In genomic region chr17:29665480-29665807, GRCh38 we compare ENCODE assay signal across 10 cellular contexts. TPM values are rescaled to one million over a fixed set of nuclear protein-coding genes. Genes with fewer than 3 reads are reported as not detected.
DNase-seq lines count a peak whose midpoint lies in the region; ATAC-seq, FAIRE-seq and TF ChIP-seq lines count a peak whose summit lies in the region.
"Had no signal": no experiment of that assay in that cellular context is flagged by ENCODE, and none has a peak within 500 bp of the region (broad histone marks: within the 10 kb centered on the region; RNA-seq: fewer than 3 reads in every experiment).

No MANE protein-coding gene starts in this region.

- intact Hi-C loops in K562 (cut with micrococcal nuclease) (no loop called here), prostate gland (cut with DNase I) (no loop called here)

- CTCF ChIA-PET in K562 (lab: Yijun Ruan, JAX; ENCODE audit: low intra/inter-chr PET ratio) = no interaction called here

- ATAC-seq in CD4-positive, CD25-positive, alpha-beta regulatory T cell (ENCODE audit: low read depth in 2 of 2) = no peak
- ATAC-seq in K562 = no peak

- no peaks in the 10 kb centered on the region for H4K20me1 ChIP-seq in K562 (replicated peaks; ENCODE audit: control insufficient read depth, insufficient read depth, low read length)

- no peaks in the 10 kb centered on the region for H3K9me1 ChIP-seq in K562 (ENCODE audit: control insufficient read depth, insufficient read depth, low read length)

- no peak overlapping the region for H3K4me3 ChIP-seq in CD4-positive, CD25-positive, alpha-beta regulatory T cell (ENCODE audit: low read depth, low read length)
- H3K4me3 ChIP-seq in HL-60 (replicated peaks; ENCODE audit: insufficient read depth, low read length) (no peak overlapping the region), K562 (no peak overlapping the region), prostate gland (no peak overlapping the region)

- FAIRE-seq in K562 (lab: Jason Lieb, UNC) (no peak), GM12892 (lab: Jason Lieb, UNC) (no peak)

- H2AFZ ChIP-seq in K562 (ENCODE audit: low read depth, low read length) = peak overlapping the region; percentile 49

- no peaks in the 10 kb centered on the region for H3K9me3 ChIP-seq in CD4-positive, CD25-positive, alpha-beta regulatory T cell (ENCODE audit: control insufficient read depth in 2 of 2, low read length in 2 of 2)
- no peaks in the 10 kb centered on the region for H3K9me3 ChIP-seq in K562 (replicated peaks; ENCODE audit: control insufficient read depth, insufficient read depth, low read depth, low read length)
- no peaks in the 10 kb centered on the region for H3K9me3 ChIP-seq in prostate gland

- no peaks in the 10 kb centered on the region for H3K4me1 ChIP-seq in CD4-positive, CD25-positive, alpha-beta regulatory T cell (ENCODE audit: control insufficient read depth, insufficient read depth, low read length, poor library complexity, severe bottlenecking)
- peaks cover 10 to 51% of the 10 kb centered on the region in 2 experiments for H3K4me1 ChIP-seq in K562 (replicated peaks in 1 of 2; ENCODE audit: control insufficient read depth in 2 of 2, insufficient read depth in 2 of 2, low read length in 2 of 2)
- no peaks in the 10 kb centered on the region for H3K4me1 ChIP-seq in prostate gland (replicated peaks)

- no peak for TF ChIP-seq POLR2A in K562 (conservative IDR thresholded peaks at IDR 0.05)
- no peak for TF ChIP-seq POLR2A in GM12892 (IDR thresholded peaks at IDR 0.05; ENCODE audit: low read depth, low read length)
- no peak for TF ChIP-seq POLR2A in prostate gland (IDR thresholded peaks at IDR 0.05)

- H3K36me3 ChIP-seq in CD4-positive, CD25-positive, alpha-beta regulatory T cell (ENCODE audit: control insufficient read depth, insufficient read depth, low read length) = peaks cover 77% of the 10 kb centered on the region
- H3K36me3 ChIP-seq in K562 (ENCODE audit: control insufficient read depth, insufficient read depth, low read length) (peaks cover 10% of the 10 kb centered on the region; the same call in 2 of the 3 replicates), prostate gland (no peaks in the 10 kb centered on the region)

- H3K4me2 ChIP-seq in K562 (ENCODE audit: insufficient read depth, low read length) = no peak overlapping the region

- H3K27ac ChIP-seq in CD4-positive, CD25-positive, alpha-beta regulatory T cell (ENCODE audit: insufficient read depth, low read length, poor library complexity, severe bottlenecking) = no peak overlapping the region
- H3K27ac ChIP-seq in HL-60 (replicated peaks) (0 out of 2 replicates have a peak overlapping the region, but pooled peaks have one; percentile 2), K562 (ENCODE audit: extremely low read depth, low read depth, low read length) (peak overlapping the region; percentile 56), prostate gland (no peak overlapping the region)

- in situ Hi-C loops in K562 (cut with MboI) = no loop called here

- no TSS peak for BruUV-seq in K562 (replicated peaks; lab: Mats Ljungman, UMichigan)

- H3K27ac Mint-ChIP-seq in CD4-positive, CD25-positive, alpha-beta regulatory T cell = peak overlapping the region in 2 of 3 donors; percentile 8 to 43
- H3K27ac Mint-ChIP-seq in osteocyte (ENCODE audit: unreplicated experiment) = peak overlapping the region; percentile 18

- H3K9ac ChIP-seq in K562 (ENCODE audit: insufficient read depth in 1 of 2, low read depth in 2 of 2, low read length in 2 of 2) = peak overlapping the region in 1 of 2 experiments; percentile 22; a peak in 1 of 4 replicates

- peaks cover 5 to 18% (median 12%) of the 10 kb centered on the region in 4 donors for H3K4me1 Mint-ChIP-seq in CD4-positive, CD25-positive, alpha-beta regulatory T cell
- H3K4me1 Mint-ChIP-seq in osteocyte (ENCODE audit: unreplicated experiment) = peaks cover 14% of the 10 kb centered on the region

- no peak for TF ChIP-seq EP300 in K562 (IDR thresholded peaks at IDR 0.05; ENCODE audit: low read length)

- peaks cover 38% of the 10 kb centered on the region for H3K36me3 Mint-ChIP-seq in CD4-positive, CD25-positive, alpha-beta regulatory T cell
- peaks cover 25% of the 10 kb centered on the region for H3K36me3 Mint-ChIP-seq in osteocyte (ENCODE audit: unreplicated experiment)

- no peak for DNase-seq in CD4-positive, CD25-positive, alpha-beta regulatory T cell
- no peak for DNase-seq in HL-60 (ENCODE audit: low read depth in 1 of 2, low spot score in 1 of 2)
- DNase-seq in K562 (ENCODE audit: extremely low read depth in 1 of 4, low spot score in 3 of 4) = no peak
- no peak for DNase-seq in osteocyte (ENCODE audit: extremely low spot score, unreplicated experiment)
- no peak for DNase-seq in GM12892 (ENCODE audit: insufficient read length)
- DNase-seq in effector CD8-positive, alpha-beta T cell (lab: John Stamatoyannopoulos, UW) = no peak
- DNase-seq in middle frontal gyrus (ENCODE audit: extremely low spot score, low spot score) = no peak
- no peak for DNase-seq in prostate gland (ENCODE audit: low spot score)
- DNase-seq: cerebellar nuclear complex, NCI-H187 had no signal

- no peaks in the 10 kb centered on the region for H3K27me3 Mint-ChIP-seq in CD4-positive, CD25-positive, alpha-beta regulatory T cell
- H3K27me3 Mint-ChIP-seq in osteocyte (ENCODE audit: unreplicated experiment) = no peaks in the 10 kb centered on the region

- TF ChIP-seq CTCF in HL-60 (IDR thresholded peaks at IDR 0.05; ENCODE audit: insufficient read depth, low read length) = no peak
- TF ChIP-seq CTCF in K562 (IDR thresholded peaks at IDR 0.05 in 2 of 3, conservative IDR thresholded peaks at IDR 0.05 in 1 of 3; ENCODE audit: insufficient read depth in 2 of 3, low read depth in 1 of 3, low read length in 3 of 3) = no peak
- no peak for TF ChIP-seq CTCF in osteocyte (IDR thresholded peaks at IDR 0.05)
- TF ChIP-seq CTCF in prostate gland (IDR thresholded peaks at IDR 0.05) = no peak

- H3K27me3 ChIP-seq in CD4-positive, CD25-positive, alpha-beta regulatory T cell (ENCODE audit: control insufficient read depth, insufficient read depth, low read length) = no peaks in the 10 kb centered on the region
- no peaks in the 10 kb centered on the region for H3K27me3 ChIP-seq in HL-60 (ENCODE audit: insufficient read depth, poor library complexity, severe bottlenecking)
- no peaks in the 10 kb centered on the region for H3K27me3 ChIP-seq in K562 (ENCODE audit: control insufficient read depth in 2 of 2, insufficient read depth in 2 of 2, low read length in 2 of 2)
- no peaks in the 10 kb centered on the region for H3K27me3 ChIP-seq in prostate gland (replicated peaks; ENCODE audit: insufficient read depth)

- WGBS in K562 (ENCODE audit: insufficient coverage, low coverage, missing lambda C conversion rate) = 0% methylated on average over 1 of the region's 1 CpG
- 17% methylated on average over 1 of the region's 1 CpG for WGBS in prostate gland

- no peaks in the 10 kb centered on the region for H3K79me2 ChIP-seq in K562 (ENCODE audit: control insufficient read depth, insufficient read depth, low read length)

- POLR2A ChIA-PET in K562 (lab: Yijun Ruan, JAX) = interaction anchor here (0.7 to 1.3 kb wide), 5 partner anchors 9 to 50 kb away, joined by 3 to 5 read pairs (median 3); no protein-coding TSS in a partner anchor

- no peak overlapping the region for H3K4me3 Mint-ChIP-seq in CD4-positive, CD25-positive, alpha-beta regulatory T cell
- H3K4me3 Mint-ChIP-seq in osteocyte (ENCODE audit: unreplicated experiment) = no peak overlapping the region

- H3K9me3 Mint-ChIP-seq in CD4-positive, CD25-positive, alpha-beta regulatory T cell = peaks cover 0 to 4% (median 0%) of the 10 kb centered on the region in 7 donors
- H3K9me3 Mint-ChIP-seq in osteocyte (ENCODE audit: unreplicated experiment) = no peaks in the 10 kb centered on the region

- TF ChIP-seq RAD21 in K562 (CRISPR knock-in tag; conservative IDR thresholded peaks at IDR 0.05 in 1 of 2, IDR thresholded peaks at IDR 0.05 in 1 of 2) = no peak

TF ChIP-seq in K562, 482 proteins besides CTCF, POLR2A, EP300 and RAD21 (continues in another document):
- TF ChIP-seq FOSL1 (tag; conservative IDR thresholded peaks at IDR 0.05) (0 out of 2 replicates have a peak, but pooled peaks have one; percentile 14), GABPA (tag; conservative IDR thresholded peaks at IDR 0.05; ENCODE audit: low read depth) (peak; percentile 36; the same call in 1 of the 2 replicates), ILK (tag; IDR thresholded peaks at IDR 0.05; ENCODE audit: borderline replicate concordance, low read depth) (no peak), CREB1 (IDR thresholded peaks at IDR 0.05) (no peak), CREB1 (CRISPR knock-in tag; IDR thresholded peaks at IDR 0.05) (no peak), RBM39 (optimal IDR thresholded peaks at IDR 0.05; ENCODE audit: low read depth, low read length) (no peak), ZNF23 (CRISPR knock-in tag; IDR thresholded peaks at IDR 0.05) (no peak)

RNA-seq across cellular contexts. Expression of gene CORO6, which starts 42.7 kb away (rescaled TPM):
- total RNA-seq in CD4-positive, CD25-positive, alpha-beta regulatory T cell = 4.3 TPM
- polyA plus RNA-seq in CD4-positive, CD25-positive, alpha-beta regulatory T cell = under 1 TPM in 3 of 4 donors, not detected in 1; 0.15 to 0.52 (median 0.38) TPM
- 15.2 and 53.0 TPM in 2 replicates for total RNA-seq in K562 (2011; cell fraction: chromatin; rRNA removed; ENCODE audit: low replicate concordance)
- total RNA-seq in K562 (2011; cell fraction: nucleolus; rRNA removed) = 19.7 and 21.4 TPM in 2 replicates
- total RNA-seq in K562 (2011; cell fraction: nucleoplasm; rRNA removed) = 13.7 and 15.3 TPM in 2 replicates
- total RNA-seq in K562 (2014; rRNA removed) = 2.8 and 2.9 TPM in 2 replicates
- total RNA-seq in K562 (2014; rRNA removed; fragmentation: Illumina TruSeq; extraction: Trizol) = 0.47 and 0.64 TPM in 2 replicates
- 1.7 and 2.5 TPM in 2 replicates for total RNA-seq in K562 (2015; rRNA removed; fragmentation: Illumina TruSeq; extraction: Trizol)
- 4.4 TPM in 2 replicates for total RNA-seq in K562 (2021)
- 9.8 and 11.9 TPM in 2 replicates for polyA plus RNA-seq in K562 (2011; rRNA removed)
- 4.9 and 9.8 TPM in 2 replicates for polyA plus RNA-seq in K562 (2011; cell fraction: cytosol; rRNA removed)
- 96.7 and 310 TPM in 2 replicates for polyA plus RNA-seq in K562 (2011; cell fraction: nucleus; rRNA removed)
- polyA plus RNA-seq in K562 (2012) = 4.9 and 6.6 TPM in 2 replicates
- 2.4 and 3.1 TPM in 2 replicates for polyA plus RNA-seq in K562 (2014; fragmentation: Illumina TruSeq; extraction: Trizol)
- polyA plus RNA-seq in K562 (2014; fragmentation: Nextera tagmentation; extraction: Ambion mirVana) = under 1 TPM; 0.04 to 0.11 TPM
- 6.6 and 9.1 TPM in 2 replicates for polyA plus RNA-seq in K562 (2014; rRNA removed)
- polyA minus RNA-seq in K562 (2011; rRNA and poly(A)+ RNA removed) = 5.3 and 14.2 TPM in 2 replicates
- polyA minus RNA-seq in K562 (2011; cell fraction: cytosol; rRNA and poly(A)+ RNA removed) = 2.5 and 5.4 TPM in 2 replicates
- 15.4 and 24.0 TPM in 2 replicates for polyA minus RNA-seq in K562 (2011; cell fraction: nucleus; rRNA and poly(A)+ RNA removed)
- 4.8 and 7.1 TPM in 2 replicates for total RNA-seq in osteocyte
- 0.70 TPM for polyA plus RNA-seq in GM12892 (2012; ENCODE audit: missing spikeins)
- total RNA-seq in prostate gland = 10 to 100 TPM; 23.4 to 33.5 TPM

Comparison
In these comparisons a context has a peak if more than half of its experiments do, and no peak if none do; other contexts are left out.
1. H3K27ac ChIP-seq: peak in HL-60 (single experiment) and K562 (single experiment); none in CD4-positive, CD25-positive, alpha-beta regulatory T cell (single experiment) and prostate gland (0 of 2).